ENCODE assay signal across 8 cellular contexts in the genomic region with DNA sequence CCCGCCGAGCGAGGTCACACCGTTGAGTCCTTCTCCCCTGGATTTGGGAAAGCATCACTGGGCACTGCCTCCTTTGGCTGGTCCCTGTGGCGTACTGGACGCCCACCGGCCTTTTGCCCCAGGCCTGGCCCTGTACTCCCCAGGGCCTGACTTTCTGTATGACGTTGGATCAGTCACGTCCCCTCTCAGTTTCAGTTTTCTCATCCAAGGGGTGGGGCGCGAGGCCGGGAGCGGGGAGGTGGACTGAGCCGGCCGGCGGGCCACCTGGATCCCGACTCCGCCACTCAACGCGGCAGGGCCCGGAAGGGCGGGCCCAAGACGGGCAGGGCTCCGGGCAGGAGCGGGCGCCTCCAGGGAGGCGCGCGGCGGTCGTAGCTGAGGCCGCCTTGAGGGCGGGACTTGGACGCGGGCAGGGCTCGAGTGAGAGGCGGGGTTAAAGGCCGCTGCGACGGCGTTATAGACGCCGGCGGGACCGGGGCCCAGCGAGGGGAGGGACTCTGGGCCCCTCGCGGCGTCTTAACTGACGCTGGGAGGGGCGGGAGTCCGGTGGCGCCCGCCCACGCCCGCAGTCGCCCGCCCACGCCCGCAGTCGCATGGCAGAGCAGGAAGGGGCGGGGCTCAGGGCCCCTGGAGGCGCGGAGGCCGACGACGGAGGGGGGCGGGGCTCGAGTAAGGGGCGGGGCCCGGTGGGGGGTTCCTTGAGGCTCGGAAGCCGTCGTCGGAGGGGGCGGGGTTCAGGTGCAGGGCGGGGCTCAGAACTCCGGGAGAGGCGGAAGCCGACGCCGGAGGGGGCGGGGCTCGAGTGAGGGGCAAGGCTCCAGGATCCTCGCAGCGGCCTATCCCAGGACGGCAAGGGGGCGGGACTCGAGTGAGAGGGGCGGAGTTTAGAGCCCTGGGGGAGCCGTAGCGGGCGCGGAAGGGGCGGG. TPM values are rescaled to one million over a fixed set of nuclear protein-coding genes. Genes with fewer than 3 reads are reported as not detected.
DNase-seq lines count a peak whose midpoint lies in the region; ATAC-seq and TF ChIP-seq lines count a peak whose summit lies in the region.

No MANE protein-coding gene starts in this region.

- DNase-seq in DMS53 (lab: John Stamatoyannopoulos, UW), result peak; percentile 99
- peak; percentile 95 for DNase-seq in Jurkat, Clone E6-1 (ENCODE audit: low read depth, low spot score)
- DNase-seq in OCI-M2 (lab: John Stamatoyannopoulos, UW; ENCODE audit: unreplicated experiment), result peak; percentile 85
- peak; percentile 100 for DNase-seq in activated T-cell treated with anti-CD3 and anti-CD28 coated beads, Interleukin-2, amount 50 U/mL, for 1 hour
- peak; percentile 99 to 100 for DNase-seq in erythroblast (lab: John Stamatoyannopoulos, UW)
- peak; percentile 100 for DNase-seq in stimulated activated CD8-positive, alpha-beta memory T cell treated with anti-CD3 and anti-CD28 coated beads, Interleukin-4, amount 100 ng/mL, for 24 hours (ENCODE audit: low read depth)

- peak; percentile 46 for ATAC-seq in GM21717 (IDR thresholded peaks at IDR 0.05; ENCODE audit: unreplicated experiment)

- TF ChIP-seq POLR2A in erythroblast (IDR thresholded peaks at IDR 0.05; ENCODE audit: low read length), result peak; percentile 86

- H3K9ac ChIP-seq in mucosa of rectum (ENCODE audit: low read depth in 1 of 2, low read length in 2 of 2), result peak overlapping the region; percentile 68 to 87

- peaks cover 47 to 51% of the 10 kb centered on the region in 2 donors for H3K4me1 ChIP-seq in mucosa of rectum (ENCODE audit: control insufficient read depth in 2 of 2, insufficient read depth in 2 of 2, low read length in 2 of 2)

- peak overlapping the region; percentile 98 to 99 for H3K27ac ChIP-seq in mucosa of rectum (ENCODE audit: low read depth in 2 of 2, low read length in 2 of 2)

- H3K27me3 ChIP-seq in mucosa of rectum (ENCODE audit: control insufficient read depth in 2 of 2, insufficient read depth in 2 of 2, low read length in 2 of 2), result no peaks in the 10 kb centered on the region

- no peaks in the 10 kb centered on the region for H3K9me3 ChIP-seq in mucosa of rectum (ENCODE audit: control insufficient read depth in 2 of 2, low read length in 2 of 2)

- H3K4me3 ChIP-seq in Jurkat, Clone E6-1 (ENCODE audit: low read length), result peak overlapping the region; percentile 74
- peak overlapping the region; percentile 66 to 75 for H3K4me3 ChIP-seq in mucosa of rectum (ENCODE audit: low read length in 2 of 2)

- H3K36me3 ChIP-seq in mucosa of rectum (ENCODE audit: control insufficient read depth in 2 of 2, insufficient read depth in 2 of 2, low read length in 2 of 2), result no peaks in the 10 kb centered on the region

RNA-seq across cellular contexts. Expression of gene CARD19, which starts 0.5 kb away (rescaled TPM):
- polyA plus RNA-seq in Jurkat, Clone E6-1 (2012; ENCODE audit: insufficient read depth, insufficient read length), result 26.0 TPM

RNA-seq across cellular contexts. Expression of gene SUSD3, which starts 37.0 kb away (rescaled TPM):
- polyA plus RNA-seq in Jurkat, Clone E6-1 (2012; ENCODE audit: insufficient read depth, insufficient read length), result not detected

RNA-seq across cellular contexts. Expression of gene NINJ1, which starts 38.6 kb away (rescaled TPM):
- 28.2 TPM for polyA plus RNA-seq in Jurkat, Clone E6-1 (2012; ENCODE audit: insufficient read depth, insufficient read length)

Comparison
In these comparisons a context has a peak if more than half of its experiments do, and no peak if none do; other contexts are left out.
1. Peak in every context shown above with its lines: DNase-seq, ATAC-seq, H3K4me3 ChIP-seq and H3K27ac ChIP-seq.